Comparison of ENCODE assay signal across 21 cellular contexts in genomic region chr6:13660273-13660672, GRCh38.
"Had no signal": no experiment of that assay in that cellular context is flagged by ENCODE, and none has a peak within 500 bp of the region (broad histone marks: within the 10 kb centered on the region; RNA-seq: fewer than 3 reads in every experiment).

No MANE protein-coding gene starts in this region.

- H3K27me3 ChIP-seq: breast epithelium had no signal

- H3K4me3 Mint-ChIP-seq: activated CD4-positive, alpha-beta memory T cell treated with anti-CD3 and anti-CD28 coated beads, Interleukin-2, amount 10 ng/mL, durations not matched to agents 7 days and 5 days; activated CD4-positive, alpha-beta T cell treated with anti-CD3 and anti-CD28 coated beads for 36 hours; activated naive CD8-positive, alpha-beta T cell treated with anti-CD3 and anti-CD28 coated beads, Interleukin-2, amount 10 ng/mL, durations not matched to agents 7 days and 5 days; activated T-helper 1 cell treated with anti-CD3 and anti-CD28 coated beads, Interleukin-12 subunit alpha, Interleukin-12 subunit beta, Interleukin-2, Interleukin-4 antibody, amounts not matched to agents 30 ng/mL and 10 ng/mL and 1 ng/mL, durations not matched to agents 14 hours and 24 hours and 36 hours had no signal

- ATAC-seq: activated CD4-positive, alpha-beta T cell treated with anti-CD3 and anti-CD28 coated beads for 36 hours had no signal

- H3K9me3 Mint-ChIP-seq: activated CD4-positive, alpha-beta memory T cell treated with anti-CD3 and anti-CD28 coated beads, Interleukin-2, amount 10 ng/mL, durations not matched to agents 7 days and 5 days; activated naive CD8-positive, alpha-beta T cell treated with anti-CD3 and anti-CD28 coated beads, Interleukin-2, amount 10 ng/mL, durations not matched to agents 7 days and 5 days; activated T-helper 1 cell treated with anti-CD3 and anti-CD28 coated beads, Interleukin-12 subunit alpha, Interleukin-12 subunit beta, Interleukin-2, Interleukin-4 antibody, amounts not matched to agents 30 ng/mL and 10 ng/mL and 1 ng/mL, durations not matched to agents 14 hours and 24 hours and 36 hours had no signal

- H3K27ac ChIP-seq: breast epithelium, VCaP had no signal

- DNase-seq: activated CD4-positive, alpha-beta memory T cell treated with anti-CD3 and anti-CD28 coated beads, Interleukin-2, amount 10 ng/mL, durations not matched to agents 7 days and 5 days; activated CD4-positive, alpha-beta T cell treated with anti-CD3 and anti-CD28 coated beads for 36 hours; activated CD4-positive, alpha-beta T cell treated with anti-CD3 and anti-CD28 coated beads, Interleukin-2, amount 50 U/mL, for 1 hour; activated effector memory CD4-positive, alpha-beta T cell treated with Interleukin-2 at 50 U/mL for 16 hours; activated naive CD4-positive, alpha-beta T cell treated with Interleukin-2 at 50 U/mL for 16 hours; activated naive CD8-positive, alpha-beta T cell treated with anti-CD3 and anti-CD28 coated beads, Interleukin-2, amount 10 ng/mL, durations not matched to agents 7 days and 5 days; aorta; caudate nucleus; Karpas-422; MM.1S; NCI-H1048; NCI-H146; NCI-H1930; NCI-H2171; NCI-H2227 treated with DMSO at 0.1 percent for 48 hours; NCI-H446 treated with DMSO at 0.1 percent for 48 hours; NCI-H526; SIG-M5 had no signal

- H3K9me3 ChIP-seq: breast epithelium had no signal

- H3K4me3 ChIP-seq: breast epithelium had no signal

- H3K36me3 ChIP-seq: breast epithelium had no signal

- H3K4me1 ChIP-seq: breast epithelium had no signal

- H3K27ac Mint-ChIP-seq: activated CD4-positive, alpha-beta memory T cell treated with anti-CD3 and anti-CD28 coated beads, Interleukin-2, amount 10 ng/mL, durations not matched to agents 7 days and 5 days; activated CD4-positive, alpha-beta T cell treated with anti-CD3 and anti-CD28 coated beads for 36 hours; activated naive CD8-positive, alpha-beta T cell treated with anti-CD3 and anti-CD28 coated beads, Interleukin-2, amount 10 ng/mL, durations not matched to agents 7 days and 5 days; activated T-helper 1 cell treated with anti-CD3 and anti-CD28 coated beads, Interleukin-12 subunit alpha, Interleukin-12 subunit beta, Interleukin-2, Interleukin-4 antibody, amounts not matched to agents 30 ng/mL and 10 ng/mL and 1 ng/mL, durations not matched to agents 14 hours and 24 hours and 36 hours had no signal

- H3K27me3 Mint-ChIP-seq: activated CD4-positive, alpha-beta memory T cell treated with anti-CD3 and anti-CD28 coated beads, Interleukin-2, amount 10 ng/mL, durations not matched to agents 7 days and 5 days; activated CD4-positive, alpha-beta T cell treated with anti-CD3 and anti-CD28 coated beads for 36 hours; activated naive CD8-positive, alpha-beta T cell treated with anti-CD3 and anti-CD28 coated beads, Interleukin-2, amount 10 ng/mL, durations not matched to agents 7 days and 5 days had no signal
